In the genomic region with DNA sequence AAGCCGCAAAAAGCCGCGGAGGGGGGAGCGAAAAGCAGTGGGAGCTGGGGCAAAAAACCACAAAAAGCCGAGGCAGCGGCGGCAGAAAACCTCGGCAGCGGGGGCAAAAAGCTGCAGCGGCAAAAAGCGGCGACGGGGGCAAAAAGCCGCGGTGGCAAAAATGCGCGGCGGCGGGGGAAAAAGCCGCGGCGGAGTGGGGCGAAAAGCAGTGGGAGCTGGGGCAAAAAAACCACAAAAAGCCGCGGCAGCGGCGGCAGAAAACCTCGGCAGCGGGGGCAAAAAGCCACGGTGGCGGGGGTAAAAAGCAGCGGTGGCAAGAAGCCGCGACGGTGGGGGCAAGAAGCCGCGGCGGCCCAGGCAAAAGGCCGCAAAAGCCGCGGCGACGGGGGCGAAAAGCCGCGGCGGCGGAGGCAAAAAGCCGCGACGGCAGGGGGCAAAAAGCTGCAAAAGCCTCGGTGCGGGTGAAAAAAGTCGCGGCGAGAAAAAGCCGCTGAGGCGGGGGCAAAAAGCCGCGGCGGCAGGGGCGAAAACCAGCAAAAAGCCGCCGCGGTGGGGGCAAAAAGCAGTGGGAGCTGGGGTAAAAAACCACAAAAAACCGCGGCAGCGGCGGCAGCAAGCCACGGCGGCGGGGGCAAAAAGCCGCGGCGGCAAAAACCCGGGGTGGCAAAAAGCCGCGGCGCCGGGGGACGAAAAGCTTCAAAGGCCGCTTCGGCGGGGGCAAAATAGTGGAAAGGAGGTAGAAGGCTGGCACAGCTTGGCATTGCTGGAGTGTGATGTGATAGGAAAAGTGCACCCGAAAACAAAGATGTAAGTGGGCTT, we compare ENCODE assay signal across 1 cellular context.
A peak's percentile ranks its signal among the peaks of the same experiment; 100 is the strongest.
TF ChIP-seq lines count a peak whose summit lies in the region.

No MANE protein-coding gene starts in this region.

TF ChIP-seq in HEK293, 187 proteins besides CTCF, POLR2A, EP300 and RAD21 (continued from another document):
- TF ChIP-seq, protein P1, sequence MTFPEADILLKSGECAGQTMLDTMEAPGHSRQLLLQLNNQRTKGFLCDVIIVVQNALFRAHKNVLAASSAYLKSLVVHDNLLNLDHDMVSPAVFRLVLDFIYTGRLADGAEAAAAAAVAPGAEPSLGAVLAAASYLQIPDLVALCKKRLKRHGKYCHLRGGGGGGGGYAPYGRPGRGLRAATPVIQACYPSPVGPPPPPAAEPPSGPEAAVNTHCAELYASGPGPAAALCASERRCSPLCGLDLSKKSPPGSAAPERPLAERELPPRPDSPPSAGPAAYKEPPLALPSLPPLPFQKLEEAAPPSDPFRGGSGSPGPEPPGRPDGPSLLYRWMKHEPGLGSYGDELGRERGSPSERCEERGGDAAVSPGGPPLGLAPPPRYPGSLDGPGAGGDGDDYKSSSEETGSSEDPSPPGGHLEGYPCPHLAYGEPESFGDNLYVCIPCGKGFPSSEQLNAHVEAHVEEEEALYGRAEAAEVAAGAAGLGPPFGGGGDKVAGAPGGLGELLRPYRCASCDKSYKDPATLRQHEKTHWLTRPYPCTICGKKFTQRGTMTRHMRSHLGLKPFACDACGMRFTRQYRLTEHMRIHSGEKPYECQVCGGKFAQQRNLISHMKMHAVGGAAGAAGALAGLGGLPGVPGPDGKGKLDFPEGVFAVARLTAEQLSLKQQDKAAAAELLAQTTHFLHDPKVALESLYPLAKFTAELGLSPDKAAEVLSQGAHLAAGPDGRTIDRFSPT (tag by site-specific recombination; IDR thresholded peaks at IDR 0.05): peak; percentile 54; the same call in 1 of the 2 replicates
- TF ChIP-seq ZNF777 (tag by site-specific recombination; IDR thresholded peaks at IDR 0.05; ENCODE audit: borderline replicate concordance): peak; percentile 52
- TF ChIP-seq, protein P2, sequence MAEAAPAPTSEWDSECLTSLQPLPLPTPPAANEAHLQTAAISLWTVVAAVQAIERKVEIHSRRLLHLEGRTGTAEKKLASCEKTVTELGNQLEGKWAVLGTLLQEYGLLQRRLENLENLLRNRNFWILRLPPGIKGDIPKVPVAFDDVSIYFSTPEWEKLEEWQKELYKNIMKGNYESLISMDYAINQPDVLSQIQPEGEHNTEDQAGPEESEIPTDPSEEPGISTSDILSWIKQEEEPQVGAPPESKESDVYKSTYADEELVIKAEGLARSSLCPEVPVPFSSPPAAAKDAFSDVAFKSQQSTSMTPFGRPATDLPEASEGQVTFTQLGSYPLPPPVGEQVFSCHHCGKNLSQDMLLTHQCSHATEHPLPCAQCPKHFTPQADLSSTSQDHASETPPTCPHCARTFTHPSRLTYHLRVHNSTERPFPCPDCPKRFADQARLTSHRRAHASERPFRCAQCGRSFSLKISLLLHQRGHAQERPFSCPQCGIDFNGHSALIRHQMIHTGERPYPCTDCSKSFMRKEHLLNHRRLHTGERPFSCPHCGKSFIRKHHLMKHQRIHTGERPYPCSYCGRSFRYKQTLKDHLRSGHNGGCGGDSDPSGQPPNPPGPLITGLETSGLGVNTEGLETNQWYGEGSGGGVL (tag by site-specific recombination; IDR thresholded peaks at IDR 0.05): peak; percentile 26; the same call in 1 of the 2 replicates
- TF ChIP-seq, protein P3, sequence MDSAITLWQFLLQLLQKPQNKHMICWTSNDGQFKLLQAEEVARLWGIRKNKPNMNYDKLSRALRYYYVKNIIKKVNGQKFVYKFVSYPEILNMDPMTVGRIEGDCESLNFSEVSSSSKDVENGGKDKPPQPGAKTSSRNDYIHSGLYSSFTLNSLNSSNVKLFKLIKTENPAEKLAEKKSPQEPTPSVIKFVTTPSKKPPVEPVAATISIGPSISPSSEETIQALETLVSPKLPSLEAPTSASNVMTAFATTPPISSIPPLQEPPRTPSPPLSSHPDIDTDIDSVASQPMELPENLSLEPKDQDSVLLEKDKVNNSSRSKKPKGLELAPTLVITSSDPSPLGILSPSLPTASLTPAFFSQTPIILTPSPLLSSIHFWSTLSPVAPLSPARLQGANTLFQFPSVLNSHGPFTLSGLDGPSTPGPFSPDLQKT (IDR thresholded peaks at IDR 0.05; ENCODE audit: borderline replicate concordance, low read depth, low read length): no peak
- TF ChIP-seq, protein P4, sequence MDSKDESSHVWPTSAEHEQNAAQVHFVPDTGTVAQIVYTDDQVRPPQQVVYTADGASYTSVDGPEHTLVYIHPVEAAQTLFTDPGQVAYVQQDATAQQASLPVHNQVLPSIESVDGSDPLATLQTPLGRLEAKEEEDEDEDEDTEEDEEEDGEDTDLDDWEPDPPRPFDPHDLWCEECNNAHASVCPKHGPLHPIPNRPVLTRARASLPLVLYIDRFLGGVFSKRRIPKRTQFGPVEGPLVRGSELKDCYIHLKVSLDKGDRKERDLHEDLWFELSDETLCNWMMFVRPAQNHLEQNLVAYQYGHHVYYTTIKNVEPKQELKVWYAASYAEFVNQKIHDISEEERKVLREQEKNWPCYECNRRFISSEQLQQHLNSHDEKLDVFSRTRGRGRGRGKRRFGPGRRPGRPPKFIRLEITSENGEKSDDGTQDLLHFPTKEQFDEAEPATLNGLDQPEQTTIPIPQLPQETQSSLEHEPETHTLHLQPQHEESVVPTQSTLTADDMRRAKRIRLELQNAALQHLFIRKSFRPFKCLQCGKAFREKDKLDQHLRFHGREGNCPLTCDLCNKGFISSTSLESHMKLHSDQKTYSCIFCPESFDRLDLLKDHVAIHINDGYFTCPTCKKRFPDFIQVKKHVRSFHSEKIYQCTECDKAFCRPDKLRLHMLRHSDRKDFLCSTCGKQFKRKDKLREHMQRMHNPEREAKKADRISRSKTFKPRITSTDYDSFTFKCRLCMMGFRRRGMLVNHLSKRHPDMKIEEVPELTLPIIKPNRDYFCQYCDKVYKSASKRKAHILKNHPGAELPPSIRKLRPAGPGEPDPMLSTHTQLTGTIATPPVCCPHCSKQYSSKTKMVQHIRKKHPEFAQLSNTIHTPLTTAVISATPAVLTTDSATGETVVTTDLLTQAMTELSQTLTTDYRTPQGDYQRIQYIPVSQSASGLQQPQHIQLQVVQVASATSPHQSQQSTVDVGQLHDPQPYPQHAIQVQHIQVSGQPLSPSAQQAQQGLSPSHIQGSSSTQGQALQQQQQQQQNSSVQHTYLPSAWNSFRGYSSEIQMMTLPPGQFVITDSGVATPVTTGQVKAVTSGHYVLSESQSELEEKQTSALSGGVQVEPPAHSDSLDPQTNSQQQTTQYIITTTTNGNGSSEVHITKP (tag by site-specific recombination; IDR thresholded peaks at IDR 0.05): peak; percentile 66
- TF ChIP-seq, protein P5, sequence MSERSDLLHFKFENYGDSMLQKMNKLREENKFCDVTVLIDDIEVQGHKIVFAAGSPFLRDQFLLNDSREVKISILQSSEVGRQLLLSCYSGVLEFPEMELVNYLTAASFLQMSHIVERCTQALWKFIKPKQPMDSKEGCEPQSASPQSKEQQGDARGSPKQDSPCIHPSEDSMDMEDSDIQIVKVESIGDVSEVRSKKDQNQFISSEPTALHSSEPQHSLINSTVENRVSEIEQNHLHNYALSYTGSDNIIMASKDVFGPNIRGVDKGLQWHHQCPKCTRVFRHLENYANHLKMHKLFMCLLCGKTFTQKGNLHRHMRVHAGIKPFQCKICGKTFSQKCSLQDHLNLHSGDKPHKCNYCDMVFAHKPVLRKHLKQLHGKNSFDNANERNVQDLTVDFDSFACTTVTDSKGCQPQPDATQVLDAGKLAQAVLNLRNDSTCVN (tag by site-specific recombination; optimal IDR thresholded peaks at IDR 0.05): peak; percentile 6
